ENCODE assay signal across 13 cellular contexts in the genomic region with DNA sequence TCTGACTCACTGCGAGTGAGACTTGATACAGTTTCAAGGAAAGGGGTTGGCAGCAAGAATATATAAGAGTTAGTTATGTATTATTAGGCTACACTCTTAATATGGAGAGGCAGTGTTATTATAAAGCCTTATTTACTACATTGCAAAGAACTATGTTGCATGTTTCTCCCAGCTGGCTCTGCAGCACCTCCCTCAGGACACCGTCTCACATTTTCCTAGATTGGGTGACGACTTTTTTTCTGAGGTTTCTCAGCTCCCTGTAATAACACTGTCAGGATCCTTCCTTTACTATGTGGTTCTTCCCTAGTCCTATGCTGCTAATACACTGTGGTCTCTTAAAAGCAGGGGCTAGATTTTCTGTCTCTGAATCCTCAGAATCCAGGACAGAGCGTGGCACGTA.
DNase-seq lines count a peak whose midpoint lies in the region; ATAC-seq and TF ChIP-seq lines count a peak whose summit lies in the region.
"Had no signal": no experiment of that assay in that cellular context is flagged by ENCODE, and none has a peak within 500 bp of the region (broad histone marks: within the 10 kb centered on the region; RNA-seq: fewer than 3 reads in every experiment).

No MANE protein-coding gene starts in this region.

- H3K9me2 ChIP-seq in HCT116 (ENCODE audit: insufficient read depth): no peaks in the 10 kb centered on the region

- peaks cover 6% of the 10 kb centered on the region for H3K4me1 Mint-ChIP-seq in activated B cell treated with CpG ODN at 0.5 μM for 24 hours

- POLR2A ChIA-PET in HCT116 (lab: Charles Lee): no interaction called here
- POLR2A ChIA-PET in activated B cell treated with CpG ODN at 0.5 μM for 24 hours (lab: Charles Lee): no interaction called here

- no peak overlapping the region for H3K4me3 Mint-ChIP-seq in activated B cell treated with CpG ODN at 0.5 μM for 24 hours
- H3K4me3 Mint-ChIP-seq: activated naive CD8-positive, alpha-beta T cell treated with anti-CD3 and anti-CD28 coated beads for 36 hours had no signal

- H3K4me3 ChIP-seq in HCT116 (replicated peaks in 1 of 2; ENCODE audit: low read depth in 1 of 2, low read length in 2 of 2): no peak overlapping the region

- H3K9me3 Mint-ChIP-seq in activated B cell treated with CpG ODN at 0.5 μM for 24 hours: no peaks in the 10 kb centered on the region

- H3K4me1 ChIP-seq in HCT116 (ENCODE audit: control insufficient read depth in 1 of 2, insufficient read depth in 2 of 2, low read length in 2 of 2): no peaks in the 10 kb centered on the region
- peaks cover 3% of the 10 kb centered on the region for H3K4me1 ChIP-seq in foreskin keratinocyte

- H3K27ac ChIP-seq in HCT116 (ENCODE audit: low read depth, low read length) (no peak overlapping the region), foreskin keratinocyte (no peak overlapping the region)
- H3K27ac ChIP-seq: KMS-11 had no signal

- RAD21 ChIA-PET in HCT116 (lab: Charles Lee; ENCODE audit: low non-redundant PET in 1 of 2, low total read pairs in 2 of 2, uncharacterized antibody in 2 of 2, unreplicated experiment in 2 of 2): no interaction called here

- TF ChIP-seq POLR2A in HCT116 (IDR thresholded peaks at IDR 0.05; ENCODE audit: borderline replicate concordance, extremely low read depth, insufficient read depth, insufficient read length): no peak

- H3K36me3 Mint-ChIP-seq in activated B cell treated with CpG ODN at 0.5 μM for 24 hours (ENCODE audit: low read depth): peaks cover 57% of the 10 kb centered on the region

- no peaks in the 10 kb centered on the region for H3K36me3 ChIP-seq in HCT116 (ENCODE audit: control insufficient read depth in 1 of 2, insufficient read depth in 2 of 2, low read length in 2 of 2)

- peak; percentile 31 for TF ChIP-seq CTCF in AG09319 (IDR thresholded peaks at IDR 0.05; ENCODE audit: low read depth, low read length)
- peak in 2 of 3 experiments; percentile 23 to 40; a peak in 3 of 6 replicates for TF ChIP-seq CTCF in HCT116 (IDR thresholded peaks at IDR 0.05 in 2 of 3, conservative IDR thresholded peaks at IDR 0.05 in 1 of 3; ENCODE audit: borderline replicate concordance in 1 of 3, insufficient read depth in 1 of 3, low read depth in 2 of 3, low read length in 2 of 3)
- no peak for TF ChIP-seq CTCF in activated B cell treated with CpG ODN at 0.5 μM for 24 hours (IDR thresholded peaks at IDR 0.05)
- peak; percentile 43 for TF ChIP-seq CTCF in foreskin keratinocyte (conservative IDR thresholded peaks at IDR 0.05)

- H2AFZ ChIP-seq in HCT116 (ENCODE audit: low read depth, low read length, poor library complexity, severe bottlenecking): no peak overlapping the region

- no TSS peak for BruUV-seq in HCT116 (replicated peaks; lab: Mats Ljungman, UMichigan)

- no peaks in the 10 kb centered on the region for H3K27me3 Mint-ChIP-seq in activated B cell treated with CpG ODN at 0.5 μM for 24 hours
- H3K27me3 Mint-ChIP-seq: activated naive CD8-positive, alpha-beta T cell treated with anti-CD3 and anti-CD28 coated beads for 36 hours had no signal

- DNase-seq in AG09319 (ENCODE audit: extremely low read depth, low read depth) (no peak), HCT116 (ENCODE audit: low read depth, low spot score) (no peak), activated B cell treated with CpG ODN at 0.5 μM for 24 hours (no peak), foreskin keratinocyte (no peak), NCI-H1417 (lab: John Stamatoyannopoulos, UW) (no peak), NCI-H82 treated with DMSO at 0.1 percent for 48 hours (lab: John Stamatoyannopoulos, UW; ENCODE audit: unreplicated experiment) (no peak), HCEC 1CT (no peak)
- DNase-seq: activated naive CD8-positive, alpha-beta T cell treated with anti-CD3 and anti-CD28 coated beads for 36 hours; NCI-H2171 treated with DMSO at 0.1 percent for 48 hours; stimulated activated CD4-positive, alpha-beta T cell treated with anti-CD3 and anti-CD28 coated beads, Interleukin-4, amount 100 ng/mL, for 1 hour; T-helper 2 cell had no signal

- H4K20me1 ChIP-seq in HCT116 (ENCODE audit: insufficient read depth): no peaks in the 10 kb centered on the region

- intact Hi-C loops in HCT116 (cut with micrococcal nuclease): no loop called here
- intact Hi-C loops in activated B cell treated with CpG ODN at 0.5 μM for 24 hours (cut with micrococcal nuclease): no loop called here

- CTCF ChIA-PET in HCT116 (lab: Charles Lee) (no interaction called here), activated B cell treated with CpG ODN at 0.5 μM for 24 hours (lab: Charles Lee) (no interaction called here)

- ATAC-seq in HCT116 (0 out of 2 replicates have a peak, but pooled peaks have one; percentile 30), activated B cell treated with CpG ODN at 0.5 μM for 24 hours (ENCODE audit: low read depth) (no peak), foreskin keratinocyte (no peak), HG03442 (IDR thresholded peaks at IDR 0.05; ENCODE audit: unreplicated experiment) (no peak)

- H3K27ac Mint-ChIP-seq in activated B cell treated with CpG ODN at 0.5 μM for 24 hours: peak overlapping the region; percentile 31
- H3K27ac Mint-ChIP-seq: activated naive CD8-positive, alpha-beta T cell treated with anti-CD3 and anti-CD28 coated beads for 36 hours had no signal

- TF ChIP-seq RAD21 in HCT116 (IDR thresholded peaks at IDR 0.05; ENCODE audit: low read depth): 0 out of 2 replicates have a peak, but pooled peaks have one; percentile 15

- H3K79me2 ChIP-seq in HCT116 (ENCODE audit: insufficient read depth, low read length): no peaks in the 10 kb centered on the region

- no peaks in the 10 kb centered on the region for H3K9me3 ChIP-seq in HCT116 (ENCODE audit: control insufficient read depth in 1 of 2, insufficient read depth in 1 of 2, low read depth in 1 of 2, low read length in 2 of 2)

- no peak overlapping the region for H3K9ac ChIP-seq in HCT116 (ENCODE audit: low read length)
- H3K9ac ChIP-seq: KMS-11 had no signal

- H3K4me2 ChIP-seq in HCT116 (ENCODE audit: low read length): no peak overlapping the region
- H3K4me2 ChIP-seq: KMS-11 had no signal

- H3K27me3 ChIP-seq in HCT116 (ENCODE audit: insufficient read depth, low read length) (no peaks in the 10 kb centered on the region; the same call in 1 of the 2 replicates), foreskin keratinocyte (no peaks in the 10 kb centered on the region)

TF ChIP-seq in HCT116, 20 proteins besides CTCF, POLR2A, EP300 and RAD21 (continues in another document):
- no peak for TF ChIP-seq YY1 (IDR thresholded peaks at IDR 0.05; ENCODE audit: extremely low read depth, insufficient replicate concordance, low read depth, low read length)
- no peak for TF ChIP-seq POLR2AphosphoS5 (IDR thresholded peaks at IDR 0.05; ENCODE audit: low read depth, low read length)
- TF ChIP-seq EZH2 (IDR thresholded peaks at IDR 0.05): no peak
- TF ChIP-seq SRF (IDR thresholded peaks at IDR 0.05; ENCODE audit: low read depth): no peak
- TF ChIP-seq CEBPB (IDR thresholded peaks at IDR 0.05; ENCODE audit: low read depth): no peak
- no peak for TF ChIP-seq ZBTB33 (IDR thresholded peaks at IDR 0.05; ENCODE audit: extremely low read depth, insufficient replicate concordance, low read length)
- TF ChIP-seq EZH2phosphoT487 (IDR thresholded peaks at IDR 0.05; ENCODE audit: borderline replicate concordance): no peak
- TF ChIP-seq ZFX (IDR thresholded peaks at IDR 0.05): no peak
- no peak for TF ChIP-seq JUND (IDR thresholded peaks at IDR 0.05)
- TF ChIP-seq TCF7L2 (IDR thresholded peaks at IDR 0.05; ENCODE audit: borderline replicate concordance, extremely low read depth, insufficient read depth, insufficient read length): no peak
- TF ChIP-seq CBX3 (IDR thresholded peaks at IDR 0.05; ENCODE audit: low read depth): no peak
- TF ChIP-seq SP1 (IDR thresholded peaks at IDR 0.05; ENCODE audit: low read depth): no peak
- TF ChIP-seq REST (IDR thresholded peaks at IDR 0.05; ENCODE audit: low read depth): no peak
- no peak for TF ChIP-seq FOSL1 (IDR thresholded peaks at IDR 0.05; ENCODE audit: low read depth)
